In genomic region chr1:153490272-153491051, GRCh38 we compare ENCODE assay signal across 9 cellular contexts. TPM values are rescaled to one million over a fixed set of nuclear protein-coding genes. Genes with fewer than 3 reads are reported as not detected.
A peak's percentile ranks its signal among the peaks of the same experiment; 100 is the strongest.
DNase-seq lines count a peak whose midpoint lies in the region; TF ChIP-seq lines count a peak whose summit lies in the region.
"Had no signal": no experiment of that assay in that cellular context is flagged by ENCODE, and none has a peak within 500 bp of the region (broad histone marks: within the 10 kb centered on the region; RNA-seq: fewer than 3 reads in every experiment).

No MANE protein-coding gene starts in this region.

- H3K9me3 ChIP-seq in A673 (ENCODE audit: low read depth, low read length, poor library complexity, severe bottlenecking): no peaks in the 10 kb centered on the region
- no peaks in the 10 kb centered on the region for H3K9me3 ChIP-seq in spleen

- CTCF ChIA-PET in A673 (lab: Charles Lee): no interaction called here

- H3K27ac ChIP-seq in A673 (ENCODE audit: low read depth, low read length, poor library complexity, severe bottlenecking) (peak overlapping the region; percentile 18), spleen (no peak overlapping the region)

- H3K36me3 ChIP-seq in A673 (ENCODE audit: insufficient read depth, low read length, poor library complexity, severe bottlenecking): no peaks in the 10 kb centered on the region
- H3K36me3 ChIP-seq in spleen: no peaks in the 10 kb centered on the region

- TF ChIP-seq POLR2A in erythroblast (IDR thresholded peaks at IDR 0.05; ENCODE audit: low read length): no peak
- no peak for TF ChIP-seq POLR2A in spleen (IDR thresholded peaks at IDR 0.05)

- H3K27me3 ChIP-seq in A673 (replicated peaks; ENCODE audit: insufficient read depth, low read depth, low read length, poor library complexity): no peaks in the 10 kb centered on the region
- peaks cover 0 to 21% (median 0%) of the 10 kb centered on the region in 7 donors for H3K27me3 ChIP-seq in spleen (replicated peaks in 1 of 7)

- no TSS peak for BruUV-seq in A673 (replicated peaks; lab: Mats Ljungman, UMichigan)

- POLR2A ChIA-PET in A673 (lab: Charles Lee; ENCODE audit: low non-redundant PET): no interaction called here

- no peak; the same call in 1 of the 2 replicates for TF ChIP-seq CTCF in A673 (conservative IDR thresholded peaks at IDR 0.05; ENCODE audit: low read depth, low read length)
- no peak for TF ChIP-seq CTCF in retinal pigment epithelial cell (conservative IDR thresholded peaks at IDR 0.05; ENCODE audit: low read depth, low read length)
- TF ChIP-seq CTCF in spleen (IDR thresholded peaks at IDR 0.05 in 8 of 11, conservative IDR thresholded peaks at IDR 0.05 in 3 of 11): no peak

- 53 to 69% (median 62%) methylated on average over 12 of the region's 12 CpGs for WGBS in spleen, 5 donors

- H3K4me3 ChIP-seq in A673 (ENCODE audit: low read depth, low read length, poor library complexity, severe bottlenecking) (no peak overlapping the region), retinal pigment epithelial cell (ENCODE audit: low read length) (no peak overlapping the region), spleen (no peak overlapping the region)

- H3K4me1 ChIP-seq in A673 (ENCODE audit: insufficient read depth, low read length, poor library complexity, severe bottlenecking) (peaks cover 16% of the 10 kb centered on the region), spleen (peaks cover 0 to 10% (median 5%) of the 10 kb centered on the region in 6 donors)

- peak; percentile 85 for DNase-seq in A673 (ENCODE audit: low spot score)
- DNase-seq in HT1080 (ENCODE audit: low read depth): peak; percentile 94
- DNase-seq in OCI-M1 (lab: John Stamatoyannopoulos, UW): peak; percentile 43
- peak; percentile 96 for DNase-seq in fibroblast of peridontal ligament (ENCODE audit: extremely low read depth)
- DNase-seq in retinal pigment epithelial cell (ENCODE audit: low read depth): peak; percentile 70
- DNase-seq in activated CD4-positive, CD25-positive, alpha-beta regulatory T cell treated with anti-CD3 and anti-CD28 coated beads, Interleukin-2, amount 50 U/mL, for 72 hours: no peak
- no peak for DNase-seq in erythroblast (lab: John Stamatoyannopoulos, UW)
- DNase-seq in spleen: no peak
- DNase-seq: natural killer cell had no signal

- intact Hi-C loops in A673 (cut with micrococcal nuclease; ENCODE audit: unreplicated experiment) (no loop called here), spleen (cut with DNase I; ENCODE audit: low total_unique reads) (no loop called here)

RNA-seq across cellular contexts. Expression of gene S100A7, which starts 30.0 kb away (rescaled TPM):
- total RNA-seq in A673 (2021) (not detected in 2 replicates), spleen (not detected)
- not detected in 2 replicates for total RNA-seq in HT1080 (2014; rRNA removed; shearing (Covaris generic))
- not detected in 2 replicates for polyA plus RNA-seq in HT1080 (2015; cell fraction: cytosol; rRNA removed)
- polyA plus RNA-seq in HT1080 (2015; cell fraction: nucleus; rRNA removed): not detected in 2 replicates
- polyA plus RNA-seq in spleen: not detected
- total RNA-seq: natural killer cell had no signal

RNA-seq across cellular contexts. Expression of gene S100A6, which starts 45.3 kb away (rescaled TPM):
- 73.6 and 106 TPM in 2 replicates for total RNA-seq in A673 (2021)
- total RNA-seq in HT1080 (2014; rRNA removed; shearing (Covaris generic)): 1,050 and 1,792 TPM in 2 replicates
- 745 and 972 TPM in 2 replicates for polyA plus RNA-seq in HT1080 (2015; cell fraction: cytosol; rRNA removed)
- 321 and 373 TPM in 2 replicates for polyA plus RNA-seq in HT1080 (2015; cell fraction: nucleus; rRNA removed)
- total RNA-seq in spleen: 100 to 1,000 TPM; 121 to 403 (median 193) TPM
- 100 to 1,000 TPM; 578 to 779 (median 653) TPM for polyA plus RNA-seq in spleen

RNA-seq across cellular contexts. Expression of gene S100A5, which starts 50.3 kb away (rescaled TPM):
- total RNA-seq in A673 (2021) (not detected in 2 replicates), spleen (1 to 10 TPM in 1 of 7 donors, not detected in 6; 2.8 TPM)
- total RNA-seq in HT1080 (2014; rRNA removed; shearing (Covaris generic)): 0.53 and 2.4 TPM in 2 replicates
- polyA plus RNA-seq in HT1080 (2015; cell fraction: cytosol; rRNA removed): 1.8 and 2.3 TPM in 2 replicates
- polyA plus RNA-seq in HT1080 (2015; cell fraction: nucleus; rRNA removed): 0.67 and 1.1 TPM in 2 replicates
- polyA plus RNA-seq in spleen: under 1 TPM in 2 of 3 donors, not detected in 1; 0.32 to 0.46 TPM
- total RNA-seq: natural killer cell had no signal

RNA-seq across cellular contexts. Expression of gene S100A4, which starts 55.1 kb away (rescaled TPM):
- total RNA-seq in A673 (2021): 17.8 and 20.0 TPM in 2 replicates
- 25.4 and 29.0 TPM in 2 replicates for total RNA-seq in HT1080 (2014; rRNA removed; shearing (Covaris generic))
- polyA plus RNA-seq in HT1080 (2015; cell fraction: cytosol; rRNA removed): 3.0 and 6.2 TPM in 2 replicates
- 0.99 and 2.7 TPM in 2 replicates for polyA plus RNA-seq in HT1080 (2015; cell fraction: nucleus; rRNA removed)
- 100 to 1,000 TPM; 161 to 521 (median 309) TPM for total RNA-seq in spleen
- 100 to 1,000 TPM; 309 to 755 (median 572) TPM for polyA plus RNA-seq in spleen

RNA-seq across cellular contexts. Expression of gene S100A3, which starts 58.6 kb away (rescaled TPM):
- total RNA-seq in A673 (2021): 0.61 and 0.99 TPM in 2 replicates
- total RNA-seq in HT1080 (2014; rRNA removed; shearing (Covaris generic)): 9.6 and 14.4 TPM in 2 replicates
- 2.0 and 4.7 TPM in 2 replicates for polyA plus RNA-seq in HT1080 (2015; cell fraction: cytosol; rRNA removed)
- 5.3 and 7.3 TPM in 2 replicates for polyA plus RNA-seq in HT1080 (2015; cell fraction: nucleus; rRNA removed)
- 1 to 10 TPM in 2 of 7 donors, under 1 TPM in 1, not detected in 4; 0.44 to 1.3 (median 1.0) TPM for total RNA-seq in spleen
- polyA plus RNA-seq in spleen: 1 to 10 TPM; 1.1 to 2.6 (median 2.2) TPM
- total RNA-seq: natural killer cell had no signal

Comparison
In these comparisons a context has a peak if more than half of its experiments do, and no peak if none do; other contexts are left out.
1. DNase-seq: peak in A673 (single experiment), HT1080 (single experiment), OCI-M1 (single experiment), fibroblast of peridontal ligament (single experiment) and retinal pigment epithelial cell (single experiment); none in activated CD4-positive, CD25-positive, alpha-beta regulatory T cell treated with anti-CD3 and anti-CD28 coated beads, Interleukin-2, amount 50 U/mL, for 72 hours (single experiment), erythroblast (0 of 2) and spleen (single experiment).